In genomic region chr3:41174703-41174964, GRCh38 we compare ENCODE assay signal across 14 cellular contexts.
"Had no signal": no experiment of that assay in that cellular context is flagged by ENCODE, and none has a peak within 500 bp of the region (broad histone marks: within the 10 kb centered on the region; RNA-seq: fewer than 3 reads in every experiment).

No MANE protein-coding gene starts in this region.

- H3K9me3 ChIP-seq: ascending aorta, upper lobe of right lung had no signal

- H3K36me3 Mint-ChIP-seq: immature natural killer cell had no signal

- H3K4me3 ChIP-seq: ascending aorta, upper lobe of right lung had no signal

- H3K27me3 ChIP-seq: ascending aorta, upper lobe of right lung had no signal

- H3K4me1 Mint-ChIP-seq: activated CD4-positive, alpha-beta T cell treated with anti-CD3 and anti-CD28 coated beads, Interleukin-2, amount 10 ng/mL, durations not matched to agents 7 days and 5 days; immature natural killer cell had no signal

- H3K27ac ChIP-seq: ascending aorta, upper lobe of right lung had no signal

- ATAC-seq: activated CD4-positive, CD25-positive, alpha-beta regulatory T cell treated with anti-CD3 and anti-CD28 coated beads, Interleukin-2, amount 50 U/mL, for 24 hours; activated T-cell treated with anti-CD3 and anti-CD28 coated beads, Interleukin-2, amount 50 U/mL, for 4 hours; upper lobe of right lung had no signal

- H3K4me3 Mint-ChIP-seq: activated CD4-positive, alpha-beta T cell treated with anti-CD3 and anti-CD28 coated beads, Interleukin-2, amount 10 ng/mL, durations not matched to agents 7 days and 5 days; activated T-cell treated with anti-CD3 and anti-CD28 coated beads, Interleukin-2, amount 50 U/mL, for 4 hours; dendritic cell treated with granulocyte-macrophage colony-stimulating factor and Interleukin-4, amounts not matched to agents 40 ng/mL and 50 ng/mL, for 4 days; immature natural killer cell; stimulated activated naive CD8-positive, alpha-beta T cell treated with anti-CD3 and anti-CD28 coated beads, Interleukin-15, Interleukin-2, amounts not matched to agents 100 ng/mL and 50 ng/mL, for 24 hours had no signal

- H3K27ac Mint-ChIP-seq: activated CD4-positive, alpha-beta T cell treated with anti-CD3 and anti-CD28 coated beads, Interleukin-2, amount 10 ng/mL, durations not matched to agents 7 days and 5 days; dendritic cell treated with granulocyte-macrophage colony-stimulating factor and Interleukin-4, amounts not matched to agents 40 ng/mL and 50 ng/mL, for 4 days; immature natural killer cell; stimulated activated naive CD8-positive, alpha-beta T cell treated with anti-CD3 and anti-CD28 coated beads, Interleukin-15, Interleukin-2, amounts not matched to agents 100 ng/mL and 50 ng/mL, for 24 hours had no signal

- H3K4me1 ChIP-seq: ascending aorta, upper lobe of right lung had no signal

- H3K9me3 Mint-ChIP-seq: activated CD4-positive, alpha-beta T cell treated with anti-CD3 and anti-CD28 coated beads, Interleukin-2, amount 10 ng/mL, durations not matched to agents 7 days and 5 days; activated T-cell treated with anti-CD3 and anti-CD28 coated beads, Interleukin-2, amount 50 U/mL, for 4 hours; dendritic cell treated with granulocyte-macrophage colony-stimulating factor and Interleukin-4, amounts not matched to agents 40 ng/mL and 50 ng/mL, for 4 days; immature natural killer cell; stimulated activated naive CD8-positive, alpha-beta T cell treated with anti-CD3 and anti-CD28 coated beads, Interleukin-15, Interleukin-2, amounts not matched to agents 100 ng/mL and 50 ng/mL, for 24 hours had no signal

- DNase-seq: activated CD4-positive, alpha-beta T cell treated with anti-CD3 and anti-CD28 coated beads, Interleukin-2, amount 10 ng/mL, durations not matched to agents 7 days and 5 days; activated CD8-positive, alpha-beta memory T cell treated with anti-CD3 and anti-CD28 coated beads, Interleukin-2, amount 50 U/mL, for 4 hours; activated naive CD4-positive, alpha-beta T cell treated with anti-CD3 and anti-CD28 coated beads, Interleukin-2, amount 50 U/mL, for 16 hours; activated T-cell treated with anti-CD3 and anti-CD28 coated beads, Interleukin-2, amount 50 U/mL, for 4 hours; effector memory CD4-positive, alpha-beta T cell; immature natural killer cell; stimulated activated CD4-positive, alpha-beta T cell treated with anti-CD3 and anti-CD28 coated beads, Interleukin-2, amount 100 ng/mL, for 24 hours; T-helper 1 cell; T-helper 9 cell; upper lobe of right lung had no signal

- H3K36me3 ChIP-seq: ascending aorta, upper lobe of right lung had no signal
